In the genomic region with DNA sequence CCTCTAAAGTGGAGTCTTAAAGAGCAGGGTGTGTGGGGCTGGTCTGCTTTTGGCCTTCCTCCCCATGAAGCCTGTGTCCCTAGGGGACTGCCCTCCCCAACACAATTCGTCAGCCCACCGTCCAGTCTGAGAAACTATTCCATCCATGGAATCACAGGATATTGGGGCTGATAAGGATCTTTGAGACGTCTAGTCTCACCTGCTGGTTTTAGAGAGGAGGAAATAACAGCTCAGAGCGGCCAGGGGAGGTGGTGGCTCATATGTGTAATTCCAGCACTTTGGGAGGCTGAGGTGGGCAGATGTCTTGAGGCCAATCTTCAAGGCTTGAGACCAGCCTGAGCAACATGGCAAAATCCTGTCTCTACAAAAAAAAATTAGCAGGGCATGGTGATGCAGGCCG, we compare ENCODE assay signal across 1 cellular context.
TF ChIP-seq lines count a peak whose summit lies in the region.

No MANE protein-coding gene starts in this region.

TF ChIP-seq in IMR-90, 13 proteins besides CTCF, POLR2A, EP300 and RAD21:
- TF ChIP-seq, protein P1, sequence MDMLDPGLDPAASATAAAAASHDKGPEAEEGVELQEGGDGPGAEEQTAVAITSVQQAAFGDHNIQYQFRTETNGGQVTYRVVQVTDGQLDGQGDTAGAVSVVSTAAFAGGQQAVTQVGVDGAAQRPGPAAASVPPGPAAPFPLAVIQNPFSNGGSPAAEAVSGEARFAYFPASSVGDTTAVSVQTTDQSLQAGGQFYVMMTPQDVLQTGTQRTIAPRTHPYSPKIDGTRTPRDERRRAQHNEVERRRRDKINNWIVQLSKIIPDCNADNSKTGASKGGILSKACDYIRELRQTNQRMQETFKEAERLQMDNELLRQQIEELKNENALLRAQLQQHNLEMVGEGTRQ (IDR thresholded peaks at IDR 0.05; ENCODE audit: low read depth, low read length): no peak
- no peak for TF ChIP-seq MXI1 (IDR thresholded peaks at IDR 0.05; ENCODE audit: borderline replicate concordance, low read depth, low read length)
- no peak for TF ChIP-seq BHLHE40 (IDR thresholded peaks at IDR 0.05; ENCODE audit: low read depth, low read length)
- no peak for TF ChIP-seq RCOR1 (IDR thresholded peaks at IDR 0.05; ENCODE audit: insufficient replicate concordance, low read length)
- TF ChIP-seq SMC3 (IDR thresholded peaks at IDR 0.05; ENCODE audit: low read depth, low read length): no peak
- no peak for TF ChIP-seq MAFK (IDR thresholded peaks at IDR 0.05; ENCODE audit: low read depth, low read length)
- TF ChIP-seq CEBPB (IDR thresholded peaks at IDR 0.05; ENCODE audit: low read depth, low read length): no peak
TF ChIP-seq in IMR-90: peak in this region for 0.
